ENCODE assay signal across 1 cellular context in the genomic region with DNA sequence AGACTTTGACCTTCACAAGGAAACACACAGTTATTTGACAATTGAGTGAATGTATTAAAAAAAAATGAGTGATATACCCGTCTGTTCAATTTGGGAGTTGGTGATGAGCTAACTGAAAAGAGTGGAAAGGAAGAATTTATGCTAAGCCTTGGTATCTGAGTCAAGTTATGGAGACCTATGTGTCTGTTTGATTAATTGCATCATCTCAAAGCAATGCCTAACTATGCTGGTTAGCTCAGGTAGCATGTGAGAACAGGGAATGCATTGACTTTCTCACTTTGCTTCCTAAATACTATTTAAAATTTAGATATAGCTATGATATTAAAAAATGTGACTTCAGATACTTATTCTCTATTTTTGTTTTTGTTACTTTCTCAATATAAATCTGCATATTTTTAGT.
TF ChIP-seq lines count a peak whose summit lies in the region.

No MANE protein-coding gene starts in this region.

TF ChIP-seq in WTC11, 78 proteins besides CTCF, POLR2A, EP300 and RAD21 (continued from another document):
- TF ChIP-seq, protein P1, sequence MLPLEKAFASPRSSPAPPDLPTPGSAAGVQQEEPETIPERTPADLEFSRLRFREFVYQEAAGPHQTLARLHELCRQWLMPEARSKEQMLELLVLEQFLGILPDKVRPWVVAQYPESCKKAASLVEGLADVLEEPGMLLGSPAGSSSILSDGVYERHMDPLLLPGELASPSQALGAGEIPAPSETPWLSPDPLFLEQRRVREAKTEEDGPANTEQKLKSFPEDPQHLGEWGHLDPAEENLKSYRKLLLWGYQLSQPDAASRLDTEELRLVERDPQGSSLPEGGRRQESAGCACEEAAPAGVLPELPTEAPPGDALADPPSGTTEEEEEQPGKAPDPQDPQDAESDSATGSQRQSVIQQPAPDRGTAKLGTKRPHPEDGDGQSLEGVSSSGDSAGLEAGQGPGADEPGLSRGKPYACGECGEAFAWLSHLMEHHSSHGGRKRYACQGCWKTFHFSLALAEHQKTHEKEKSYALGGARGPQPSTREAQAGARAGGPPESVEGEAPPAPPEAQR (CRISPR knock-in tag; IDR thresholded peaks at IDR 0.05): no peak
- TF ChIP-seq NR2C2 (CRISPR knock-in tag; IDR thresholded peaks at IDR 0.05): no peak
